ENCODE assay signal across 7 cellular contexts in genomic region chr11:126607374-126607773, GRCh38.
DNase-seq lines count a peak whose midpoint lies in the region; ATAC-seq, FAIRE-seq and TF ChIP-seq lines count a peak whose summit lies in the region.

No MANE protein-coding gene starts in this region.

- no peaks in the 10 kb centered on the region for H3K36me3 ChIP-seq in ES-I3 (ENCODE audit: insufficient read depth, low read length)
- H3K36me3 ChIP-seq in HEK293 (ENCODE audit: control insufficient read depth in 2 of 2, insufficient read depth in 1 of 2, low read length in 2 of 2) = no peaks in the 10 kb centered on the region
- H3K36me3 ChIP-seq in K562 (ENCODE audit: control insufficient read depth, insufficient read depth, low read length) = no peaks in the 10 kb centered on the region
- H3K36me3 ChIP-seq in thyroid gland = no peaks in the 10 kb centered on the region

- H3K9me3 ChIP-seq in ES-I3 (ENCODE audit: control insufficient read depth, insufficient read depth, low read length) (no peaks in the 10 kb centered on the region), HEK293 (ENCODE audit: control insufficient read depth, insufficient read depth, low read depth, low read length) (no peaks in the 10 kb centered on the region), K562 (replicated peaks; ENCODE audit: control insufficient read depth, insufficient read depth, low read depth, low read length) (no peaks in the 10 kb centered on the region), thyroid gland (no peaks in the 10 kb centered on the region)

- no peak overlapping the region for H2AFZ ChIP-seq in K562 (ENCODE audit: low read depth, low read length)

- H3K4me3 ChIP-seq in HEK293 (ENCODE audit: low read depth, low read length) (no peak overlapping the region), K562 (no peak overlapping the region), thyroid gland (replicated peaks in 1 of 3) (no peak overlapping the region)

- POLR2A ChIA-PET in HEK293 (lab: Yijun Ruan, JAX) (no interaction called here), K562 (lab: Yijun Ruan, JAX) (interaction anchor here (0.6 to 1.2 kb wide), 3 partner anchors 13 to 383 kb away, joined by 3 to 5 read pairs (median 4); no protein-coding TSS in a partner anchor)

- no peak overlapping the region for H3K4me2 ChIP-seq in K562 (ENCODE audit: insufficient read depth, low read length)

- TF ChIP-seq POLR2A in K562 (conservative IDR thresholded peaks at IDR 0.05) (no peak), thyroid gland (IDR thresholded peaks at IDR 0.05) (no peak)

- peak; percentile 63 for TF ChIP-seq CTCF in HEK293 (tag by site-specific recombination; IDR thresholded peaks at IDR 0.05)
- peak; percentile 78 to 83 (median 80) for TF ChIP-seq CTCF in K562 (IDR thresholded peaks at IDR 0.05 in 2 of 3, conservative IDR thresholded peaks at IDR 0.05 in 1 of 3; ENCODE audit: insufficient read depth in 2 of 3, low read depth in 1 of 3, low read length in 3 of 3)
- TF ChIP-seq CTCF in thyroid gland (IDR thresholded peaks at IDR 0.05) = peak in 4 of 6 experiments; percentile 30 to 46 (median 36)

- FAIRE-seq in K562 (lab: Jason Lieb, UNC) = peak; percentile 75

- H3K27me3 ChIP-seq in K562 (ENCODE audit: control insufficient read depth in 2 of 2, insufficient read depth in 2 of 2, low read length in 2 of 2) (peaks cover 9 to 31% of the 10 kb centered on the region in 2 experiments), thyroid gland (no peaks in the 10 kb centered on the region)

- no TSS peak for BruUV-seq in K562 (replicated peaks; lab: Mats Ljungman, UMichigan)

- in situ Hi-C loops in K562 (cut with MboI) = no loop called here

- CTCF ChIA-PET in HEK293 (lab: Yijun Ruan, JAX) (interaction anchor here (0.6 to 3.8 kb wide), 28 partner anchors 13 to 768 kb away, joined by 3 to 44 read pairs (median 4); no protein-coding TSS in a partner anchor), K562 (lab: Yijun Ruan, JAX; ENCODE audit: low intra/inter-chr PET ratio) (interaction anchor here (0.7 to 1.7 kb wide), 2 partner anchors 103 to 383 kb away, joined by 3 to 6 read pairs; no protein-coding TSS in a partner anchor)

- no peaks in the 10 kb centered on the region for H3K79me2 ChIP-seq in K562 (ENCODE audit: control insufficient read depth, insufficient read depth, low read length)

- peak; percentile 98 for ATAC-seq in K562
- ATAC-seq in HG02852 (IDR thresholded peaks at IDR 0.05; ENCODE audit: unreplicated experiment) = no peak

- H4K20me1 ChIP-seq in K562 (replicated peaks; ENCODE audit: control insufficient read depth, insufficient read depth, low read length) = 0 out of 2 replicates have a peak, but pooled peaks cover 10% of the 10 kb centered on the region

- H3K9ac ChIP-seq in ES-I3 (ENCODE audit: low read depth, low read length) (peak overlapping the region; percentile 22; the same call in 1 of the 2 replicates), K562 (ENCODE audit: insufficient read depth in 1 of 2, low read depth in 2 of 2, low read length in 2 of 2) (no peak overlapping the region)

- intact Hi-C loops in K562 (cut with micrococcal nuclease) = loop anchor here (1.0 to 10.0 kb wide), 2 partner anchors 163 to 383 kb away; no protein-coding TSS in a partner anchor
- intact Hi-C loops in thyroid gland (cut with DNase I) = no loop called here

- peak; percentile 60 for DNase-seq in NCI-H345 (lab: John Stamatoyannopoulos, UW)
- DNase-seq in K562 (ENCODE audit: extremely low read depth in 1 of 4, low spot score in 3 of 4) = peak; percentile 56 to 79 (median 74)
- DNase-seq in islet precursor cell = peak; percentile 87
- peak; percentile 14 to 24 for DNase-seq in thyroid gland

- H3K4me1 ChIP-seq in ES-I3 (ENCODE audit: insufficient read depth, low read length) (peaks cover 19% of the 10 kb centered on the region; the same call in 1 of the 2 replicates), HEK293 (ENCODE audit: control insufficient read depth, insufficient read depth, low read length) (no peaks in the 10 kb centered on the region), K562 (replicated peaks in 1 of 2; ENCODE audit: control insufficient read depth in 2 of 2, insufficient read depth in 2 of 2, low read length in 2 of 2) (no peaks in the 10 kb centered on the region), thyroid gland (no peaks in the 10 kb centered on the region)

- TF ChIP-seq EP300 in K562 (IDR thresholded peaks at IDR 0.05; ENCODE audit: low read length) = no peak

- 0% methylated on average over 8 of the region's 8 CpGs for WGBS in K562 (ENCODE audit: insufficient coverage, low coverage, missing lambda C conversion rate)
- WGBS in thyroid gland, 2 donors = 15 to 17% methylated on average over 8 of the region's 8 CpGs

- no peaks in the 10 kb centered on the region for H3K9me1 ChIP-seq in K562 (ENCODE audit: control insufficient read depth, insufficient read depth, low read length)

- TF ChIP-seq RAD21 in K562 (CRISPR knock-in tag; conservative IDR thresholded peaks at IDR 0.05 in 1 of 2, IDR thresholded peaks at IDR 0.05 in 1 of 2) = peak; percentile 50 to 84

- no peak overlapping the region for H3K27ac ChIP-seq in HEK293 (ENCODE audit: extremely low read depth, low read depth, low read length)
- no peak overlapping the region for H3K27ac ChIP-seq in K562 (ENCODE audit: extremely low read depth, low read depth, low read length)
- no peak overlapping the region for H3K27ac ChIP-seq in thyroid gland

TF ChIP-seq in HEK293, 187 proteins besides CTCF, POLR2A, EP300 and RAD21:
- TF ChIP-seq ZNF654 (tag by site-specific recombination; IDR thresholded peaks at IDR 0.05; ENCODE audit: low read depth) (peak; percentile 67), ZNF449 (tag by site-specific recombination; IDR thresholded peaks at IDR 0.05) (no peak)

TF ChIP-seq in K562, 482 proteins besides CTCF, POLR2A, EP300 and RAD21:
- TF ChIP-seq SMC3 (conservative IDR thresholded peaks at IDR 0.05; ENCODE audit: insufficient read depth, low read depth, low read length) = peak; percentile 48
- TF ChIP-seq EZH2 (IDR thresholded peaks at IDR 0.05; ENCODE audit: borderline replicate concordance, low read depth, low read length) = no peak
- peak in 1 of 2 experiments; percentile 50; a peak in 1 of 4 replicates for TF ChIP-seq MAZ (CRISPR knock-in tag; conservative IDR thresholded peaks at IDR 0.05 in 1 of 2, IDR thresholded peaks at IDR 0.05 in 1 of 2)
- peak; percentile 24; the same call in 1 of the 2 replicates for TF ChIP-seq STAG1 (CRISPR knock-in tag; IDR thresholded peaks at IDR 0.05; ENCODE audit: borderline replicate concordance)
- no peak for TF ChIP-seq SIX5 (IDR thresholded peaks at IDR 0.05; ENCODE audit: borderline replicate concordance in 1 of 2, insufficient read depth in 1 of 2, low read depth in 1 of 2, low read length in 2 of 2)
- TF ChIP-seq BDP1 (IDR thresholded peaks at IDR 0.05; ENCODE audit: insufficient read depth, insufficient read length) = no peak

Comparison
In these comparisons a context has a peak if more than half of its experiments do, and no peak if none do; other contexts are left out.
1. DNase-seq: peak in every context shown above with its lines; median percentile 87 in islet precursor cell; 74 in K562; 60 in NCI-H345; 19 in thyroid gland.